In the genomic region with DNA sequence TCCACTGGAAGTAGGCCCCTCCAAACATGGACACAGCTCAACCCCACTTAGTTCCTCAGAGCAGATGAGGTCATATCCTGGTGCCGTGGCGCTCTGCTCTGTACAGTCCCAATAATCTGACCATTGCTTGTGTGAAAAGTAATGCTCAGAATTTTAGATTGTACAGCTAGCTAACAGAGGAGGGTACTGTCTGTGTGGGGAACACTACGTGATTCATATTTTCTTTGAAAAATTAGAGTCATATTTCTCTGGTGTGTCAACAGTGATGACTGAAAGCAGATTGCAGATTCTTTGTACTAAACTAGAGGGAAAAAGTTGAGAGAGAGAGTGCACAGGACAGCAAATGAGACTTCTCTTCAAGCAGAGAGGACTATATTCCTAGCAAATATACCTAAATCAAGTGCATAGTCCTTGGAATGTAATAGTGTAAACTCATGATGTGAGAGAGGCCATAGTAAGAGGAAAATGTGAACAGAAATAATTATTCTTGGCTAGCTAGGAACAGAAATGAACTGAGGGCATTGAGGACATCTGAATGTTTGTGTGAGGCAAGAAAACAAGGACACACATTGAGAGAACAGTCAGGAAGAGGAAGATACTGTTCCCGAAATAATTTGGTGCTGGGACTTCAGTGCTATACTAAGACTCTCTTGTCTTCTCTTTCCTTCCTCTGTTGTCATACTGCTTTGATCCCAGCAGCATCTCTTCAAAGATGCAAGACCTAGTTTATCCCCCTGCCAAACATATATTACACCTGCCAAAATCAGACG, we compare ENCODE assay signal across 14 cellular contexts.
DNase-seq lines count a peak whose midpoint lies in the region; ATAC-seq and TF ChIP-seq lines count a peak whose summit lies in the region.
"Had no signal": no experiment of that assay in that cellular context is flagged by ENCODE, and none has a peak within 500 bp of the region (broad histone marks: within the 10 kb centered on the region; RNA-seq: fewer than 3 reads in every experiment).

No MANE protein-coding gene starts in this region.

- peak; percentile 9; the same call in 1 of the 2 replicates for TF ChIP-seq RAD21 in IMR-90 (IDR thresholded peaks at IDR 0.05; ENCODE audit: low read length)

- H2BK15ac ChIP-seq in IMR-90 (ENCODE audit: low read depth, low read length): peak overlapping the region; percentile 64; the same call in 2 of the 3 replicates

- H3K23ac ChIP-seq in IMR-90 (ENCODE audit: low read depth, low read length): peak overlapping the region; percentile 69; the same call in 1 of the 2 replicates

- in situ Hi-C loops in IMR-90 (cut with MboI; ENCODE audit: low sequenced_read_pairs) (no loop called here), mammary epithelial cell (cut with MboI; ENCODE audit: low sequenced_read_pairs in 2 of 2) (no loop called here)

- peak overlapping the region; percentile 48 for H2BK120ac ChIP-seq in IMR-90 (ENCODE audit: low read depth, low read length)

- peaks cover 16% of the 10 kb centered on the region for H3K4me1 ChIP-seq in IMR-90 (ENCODE audit: control insufficient read depth, insufficient read depth, low read length)
- peaks cover 19% of the 10 kb centered on the region for H3K4me1 ChIP-seq in mammary epithelial cell (ENCODE audit: insufficient read depth, low read length)
- peaks cover 5% of the 10 kb centered on the region for H3K4me1 ChIP-seq in left ventricle myocardium inferior
- no peaks in the 10 kb centered on the region for H3K4me1 ChIP-seq in suprapubic skin
- H3K4me1 ChIP-seq: right lobe of liver had no signal

- intact Hi-C loops in IMR-90 (cut with micrococcal nuclease): no loop called here
- intact Hi-C loops in mammary epithelial cell (cut with micrococcal nuclease): no loop called here
- intact Hi-C loops in left ventricle myocardium inferior (cut with micrococcal nuclease): no loop called here

- no peaks in the 10 kb centered on the region for H3K9me3 ChIP-seq in IMR-90 (ENCODE audit: control insufficient read depth, insufficient read depth, low read length)
- H3K9me3 ChIP-seq in mammary epithelial cell (replicated peaks; ENCODE audit: insufficient read depth, low read length): no peaks in the 10 kb centered on the region
- H3K9me3 ChIP-seq in left ventricle myocardium inferior (replicated peaks): no peaks in the 10 kb centered on the region
- H3K9me3 ChIP-seq in suprapubic skin: no peaks in the 10 kb centered on the region
- H3K9me3 ChIP-seq: HAP-1, mucosa of descending colon, right lobe of liver had no signal

- H3K4ac ChIP-seq in IMR-90 (ENCODE audit: low read depth, low read length): peak overlapping the region; percentile 61; the same call in 1 of the 2 replicates

- H2AK5ac ChIP-seq in IMR-90 (ENCODE audit: low read depth, low read length): peak overlapping the region; percentile 16; the same call in 1 of the 2 replicates

- H2BK20ac ChIP-seq in IMR-90 (ENCODE audit: low read depth, low read length): peak overlapping the region; percentile 70

- DNase-seq in IMR-90 (peak; percentile 85), mammary epithelial cell (peak; percentile 79), left ventricle myocardium inferior (no peak), suprapubic skin (ENCODE audit: low spot score in 2 of 2) (no peak), UCSD-AML1 (lab: John Stamatoyannopoulos, UW; ENCODE audit: unreplicated experiment) (no peak), islet precursor cell (no peak)
- DNase-seq: activated CD4-positive, alpha-beta memory T cell treated with anti-CD3 and anti-CD28 coated beads, Interleukin-2, amount 10 ng/mL, durations not matched to agents 7 days and 5 days; activated naive CD4-positive, alpha-beta T cell treated with Interleukin-2 at 50 U/mL for 16 hours; DMS153; mucosa of descending colon; right lobe of liver; T-helper 2 cell had no signal

- no peaks in the 10 kb centered on the region for H3K79me1 ChIP-seq in IMR-90 (ENCODE audit: low read depth in 1 of 2, low read length in 2 of 2)

- no CpG with 5 or more reads among the region's 5 CpGs for WGBS in IMR-90 (ENCODE audit: extremely low coverage in 2 of 2, insufficient read length in 1 of 2), 2 experiments
- WGBS in mammary epithelial cell (ENCODE audit: low coverage, missing lambda C conversion rate): 63% methylated on average over 5 of the region's 5 CpGs
- WGBS in suprapubic skin: 64% methylated on average over 5 of the region's 5 CpGs

- ATAC-seq in IMR-90 (ENCODE audit: low read depth): peak; percentile 81
- ATAC-seq in HG03025 (IDR thresholded peaks at IDR 0.05; ENCODE audit: low FRiP score, unreplicated experiment): no peak
- ATAC-seq: mucosa of descending colon, right lobe of liver had no signal

- peak overlapping the region; percentile 95 for H4K5ac ChIP-seq in IMR-90 (ENCODE audit: low read depth, low read length)

- POLR2A ChIA-PET in IMR-90 (lab: Charles Lee; ENCODE audit: unreplicated experiment): interaction anchor here (1.0 to 1.1 kb wide), 2 partner anchors 57 to 168 kb away, joined by 3 read pairs; no protein-coding TSS in a partner anchor

- H3K4me2 ChIP-seq in IMR-90 (ENCODE audit: low read depth, low read length) (peak overlapping the region; percentile 9; the same call in 1 of the 2 replicates), mammary epithelial cell (ENCODE audit: insufficient read depth, low read depth, low read length) (peak overlapping the region; percentile 55)

- no peak overlapping the region for H3K4me3 ChIP-seq in IMR-90 (ENCODE audit: insufficient read depth, low read depth, low read length)
- no peak overlapping the region for H3K4me3 ChIP-seq in mammary epithelial cell (replicated peaks in 1 of 3; ENCODE audit: insufficient read depth in 1 of 3, low read depth in 2 of 3, low read length in 3 of 3)
- H3K4me3 ChIP-seq in left ventricle myocardium inferior: no peak overlapping the region
- no peak overlapping the region for H3K4me3 ChIP-seq in suprapubic skin
- H3K4me3 ChIP-seq: HAP-1, mucosa of descending colon, right lobe of liver had no signal

- no peaks in the 10 kb centered on the region for H3K36me3 ChIP-seq in IMR-90 (ENCODE audit: control insufficient read depth, insufficient read depth, low read length)
- H3K36me3 ChIP-seq in mammary epithelial cell (ENCODE audit: insufficient read depth, low read length): no peaks in the 10 kb centered on the region
- no peaks in the 10 kb centered on the region for H3K36me3 ChIP-seq in left ventricle myocardium inferior
- H3K36me3 ChIP-seq in suprapubic skin: no peaks in the 10 kb centered on the region
- H3K36me3 ChIP-seq: HAP-1, right lobe of liver had no signal

- H2BK5ac ChIP-seq in IMR-90 (ENCODE audit: low read depth, low read length, poor library complexity, severe bottlenecking): peak overlapping the region; percentile 83

- TF ChIP-seq CTCF in IMR-90 (conservative IDR thresholded peaks at IDR 0.05; ENCODE audit: low read depth, low read length) (no peak), mammary epithelial cell (conservative IDR thresholded peaks at IDR 0.05 in 1 of 2, IDR thresholded peaks at IDR 0.05 in 1 of 2; ENCODE audit: extremely low read depth in 1 of 2, insufficient read depth in 1 of 2, low read depth in 1 of 2, low read length in 2 of 2) (no peak), left ventricle myocardium inferior (IDR thresholded peaks at IDR 0.05; ENCODE audit: borderline replicate concordance) (no peak), suprapubic skin (IDR thresholded peaks at IDR 0.05) (no peak)

- peak overlapping the region; percentile 1 to 42 for H4K8ac ChIP-seq in IMR-90 (ENCODE audit: low read depth in 2 of 2, low read length in 2 of 2)

- no peak overlapping the region for H4K91ac ChIP-seq in IMR-90 (ENCODE audit: insufficient read depth, low read depth, low read length)

- H3K27ac ChIP-seq in IMR-90 (ENCODE audit: insufficient read depth, low read length): peak overlapping the region; percentile 42; the same call in 1 of the 2 replicates
- peak overlapping the region; percentile 56 for H3K27ac ChIP-seq in mammary epithelial cell (ENCODE audit: insufficient read depth, low read depth, low read length)
- H3K27ac ChIP-seq in left ventricle myocardium inferior (replicated peaks): peak overlapping the region; percentile 60
- peak overlapping the region; percentile 35 for H3K27ac ChIP-seq in suprapubic skin
- H3K27ac ChIP-seq: right lobe of liver had no signal

- H3K79me2 ChIP-seq in mammary epithelial cell (ENCODE audit: insufficient read depth, low read length): no peaks in the 10 kb centered on the region

- no peak for TF ChIP-seq POLR2A in IMR-90 (IDR thresholded peaks at IDR 0.05; ENCODE audit: low read depth, low read length)
- TF ChIP-seq POLR2A in suprapubic skin (IDR thresholded peaks at IDR 0.05): no peak

- no peak for TF ChIP-seq EP300 in suprapubic skin (IDR thresholded peaks at IDR 0.05)

- no peak overlapping the region for H2AK9ac ChIP-seq in IMR-90 (replicated peaks; ENCODE audit: low read depth, low read length, poor library complexity)

- H3K9me1 ChIP-seq in IMR-90 (ENCODE audit: insufficient read depth, low read length): peaks cover 13% of the 10 kb centered on the region

- dilution Hi-C loops in IMR-90 (cut with HindIII; ENCODE audit: low sequenced_read_pairs, unreplicated experiment): no loop called here
- dilution Hi-C loops in mammary epithelial cell (cut with HindIII; ENCODE audit: low sequenced_read_pairs): no loop called here

- H3K27me3 ChIP-seq in IMR-90 (ENCODE audit: control insufficient read depth, insufficient read depth, low read length) (no peaks in the 10 kb centered on the region), mammary epithelial cell (ENCODE audit: insufficient read depth, low read length) (no peaks in the 10 kb centered on the region), left ventricle myocardium inferior (ENCODE audit: low read depth) (no peaks in the 10 kb centered on the region), suprapubic skin (no peaks in the 10 kb centered on the region)
- H3K27me3 ChIP-seq: right lobe of liver had no signal

- H2AFZ ChIP-seq in IMR-90 (replicated peaks; ENCODE audit: low read length, poor library complexity): peak overlapping the region; percentile 63
- H2AFZ ChIP-seq in mammary epithelial cell (ENCODE audit: low read depth, low read length): peak overlapping the region; percentile 60

- H4K20me1 ChIP-seq in IMR-90 (ENCODE audit: insufficient read depth, low read length) (no peaks in the 10 kb centered on the region), mammary epithelial cell (ENCODE audit: insufficient read depth, low read length) (no peaks in the 10 kb centered on the region)

- BruUV-seq in IMR-90 (replicated peaks; lab: Mats Ljungman, UMichigan) (no TSS peak), mammary epithelial cell (replicated peaks; lab: Mats Ljungman, UMichigan) (no TSS peak)

- H3K56ac ChIP-seq in IMR-90 (ENCODE audit: extremely low read depth, insufficient read depth, low read length): no peak overlapping the region

- H3K9ac ChIP-seq in IMR-90 (ENCODE audit: low read depth, low read length) (no peak overlapping the region), mammary epithelial cell (ENCODE audit: insufficient read depth, low read length) (no peak overlapping the region)

- H3K14ac ChIP-seq in IMR-90 (replicated peaks; ENCODE audit: low read depth, low read length): peak overlapping the region; percentile 65

- peak overlapping the region; percentile 49 for H3K18ac ChIP-seq in IMR-90 (ENCODE audit: low read depth, low read length)

- CTCF ChIA-PET in IMR-90 (lab: Yijun Ruan, JAX): interaction anchor here (0.8 kb wide), 1 partner anchor 18 kb away, joined by 3 read pairs; no protein-coding TSS in a partner anchor
- CTCF ChIA-PET in mammary epithelial cell (lab: Charles Lee; ENCODE audit: low non-redundant PET): no interaction called here

Comparison
In these comparisons a context has a peak if more than half of its experiments do, and no peak if none do; other contexts are left out.
1. DNase-seq: peak in IMR-90 (single experiment) and mammary epithelial cell (single experiment); none in left ventricle myocardium inferior (single experiment), suprapubic skin (0 of 2), UCSD-AML1 (single experiment) and islet precursor cell (single experiment).
2. Peak in every context shown above with its lines, with median percentiles within 50 percentile points of each other: H3K27ac ChIP-seq.